ENCODE assay signal across 8 cellular contexts in the genomic region with DNA sequence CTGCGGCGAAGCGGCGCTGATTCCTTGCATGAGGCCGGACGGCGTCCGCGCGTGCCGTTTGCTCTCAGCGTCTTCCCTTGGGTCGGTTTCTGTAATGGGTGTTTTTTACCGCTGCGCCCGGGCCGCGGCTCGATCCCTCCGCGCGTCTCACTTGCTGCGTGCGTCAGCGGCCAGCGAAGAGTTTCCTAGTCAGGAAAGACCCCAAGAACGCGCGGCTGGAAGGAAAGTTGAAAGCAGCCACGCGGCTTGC.
DNase-seq lines count a peak whose midpoint lies in the region; ATAC-seq and TF ChIP-seq lines count a peak whose summit lies in the region.

No MANE protein-coding gene starts in this region.

- peaks cover 38% of the 10 kb centered on the region for H3K4me1 ChIP-seq in CD8-positive, alpha-beta T cell (ENCODE audit: insufficient read depth, low read length)
- peaks cover 3 to 66% (median 9%) of the 10 kb centered on the region in 3 donors for H3K4me1 ChIP-seq in esophagus squamous epithelium

- peak; percentile 0 for ATAC-seq in CD8-positive, alpha-beta T cell
- ATAC-seq in activated CD8-positive, alpha-beta memory T cell treated with anti-CD3 and anti-CD28 coated beads, Interleukin-2, amount 10 ng/mL, durations not matched to agents 7 days and 5 days: no peak
- ATAC-seq in HG02798 (IDR thresholded peaks at IDR 0.05; ENCODE audit: poor library complexity, unreplicated experiment): no peak

- CTCF ChIA-PET in CD8-positive, alpha-beta T cell (lab: Charles Lee): interaction anchor here (0.7 to 6.4 kb wide), 27 partner anchors 11 to 714 kb away, joined by 3 to 81 read pairs (median 6); partner anchors contain the start of gene RUNX1
- CTCF ChIA-PET in activated CD8-positive, alpha-beta memory T cell treated with anti-CD3 and anti-CD28 coated beads, Interleukin-2, amount 10 ng/mL, durations not matched to agents 7 days and 5 days (lab: Charles Lee): interaction anchor here (0.7 to 8.4 kb wide), 27 partner anchors 43 to 512 kb away, joined by 3 to 128 read pairs (median 4); partner anchors contain the start of gene RUNX1

- POLR2A ChIA-PET in CD8-positive, alpha-beta T cell (lab: Charles Lee): interaction anchor here (1.2 to 5.4 kb wide), 6 partner anchors 46 to 162 kb away, joined by 5 to 74 read pairs (median 10); no protein-coding TSS in a partner anchor

- no peaks in the 10 kb centered on the region for H3K9me3 ChIP-seq in CD8-positive, alpha-beta T cell (ENCODE audit: low read length)
- no peaks in the 10 kb centered on the region for H3K9me3 ChIP-seq in esophagus squamous epithelium

- no CpG with 5 or more reads among the region's 31 CpGs for WGBS in esophagus squamous epithelium, 2 donors

- H3K27ac ChIP-seq in CD8-positive, alpha-beta T cell (ENCODE audit: low read depth, low read length): peak overlapping the region; percentile 58
- peak overlapping the region; percentile 95 to 97 (median 97) for H3K27ac ChIP-seq in esophagus squamous epithelium

- TF ChIP-seq POLR2A in esophagus squamous epithelium (IDR thresholded peaks at IDR 0.05): no peak

- peak overlapping the region; percentile 94 for H3K27ac Mint-ChIP-seq in CD8-positive, alpha-beta T cell
- H3K27ac Mint-ChIP-seq in activated CD8-positive, alpha-beta memory T cell treated with anti-CD3 and anti-CD28 coated beads, Interleukin-2, amount 10 ng/mL, durations not matched to agents 7 days and 5 days: peak overlapping the region; percentile 95
- no peak overlapping the region for H3K27ac Mint-ChIP-seq in nephron progenitor cell

- peak in 4 of 7 experiments; percentile 13 to 56 (median 53) for DNase-seq in CD8-positive, alpha-beta T cell
- DNase-seq in H4 (ENCODE audit: low spot score) (peak; percentile 52), NCI-H146 (lab: John Stamatoyannopoulos, UW) (peak; percentile 66), esophagus squamous epithelium (lab: John Stamatoyannopoulos, UW) (no peak), nephron progenitor cell (peak; percentile 49), dedifferentiated amniotic fluid mesenchymal stem cell (ENCODE audit: extremely low spot score) (no peak)
- peak; percentile 66 for DNase-seq in activated CD8-positive, alpha-beta memory T cell treated with anti-CD3 and anti-CD28 coated beads, Interleukin-2, amount 10 ng/mL, durations not matched to agents 7 days and 5 days

- H3K27me3 ChIP-seq in CD8-positive, alpha-beta T cell (ENCODE audit: insufficient read depth, low read length): no peaks in the 10 kb centered on the region
- peaks cover 0 to 76% (median 4%) of the 10 kb centered on the region in 4 donors for H3K27me3 ChIP-seq in esophagus squamous epithelium

- H3K4me3 Mint-ChIP-seq in CD8-positive, alpha-beta T cell: peak overlapping the region; percentile 89
- peak overlapping the region; percentile 83 for H3K4me3 Mint-ChIP-seq in activated CD8-positive, alpha-beta memory T cell treated with anti-CD3 and anti-CD28 coated beads, Interleukin-2, amount 10 ng/mL, durations not matched to agents 7 days and 5 days
- peak overlapping the region; percentile 89 for H3K4me3 Mint-ChIP-seq in nephron progenitor cell

- H3K36me3 Mint-ChIP-seq in CD8-positive, alpha-beta T cell: peaks cover 6% of the 10 kb centered on the region
- H3K36me3 Mint-ChIP-seq in activated CD8-positive, alpha-beta memory T cell treated with anti-CD3 and anti-CD28 coated beads, Interleukin-2, amount 10 ng/mL, durations not matched to agents 7 days and 5 days: peaks cover 7% of the 10 kb centered on the region
- no peaks in the 10 kb centered on the region for H3K36me3 Mint-ChIP-seq in nephron progenitor cell (ENCODE audit: low read depth)

- H3K36me3 ChIP-seq in CD8-positive, alpha-beta T cell (ENCODE audit: insufficient read depth, low read length): no peaks in the 10 kb centered on the region
- no peaks in the 10 kb centered on the region for H3K36me3 ChIP-seq in esophagus squamous epithelium

- intact Hi-C loops in CD8-positive, alpha-beta T cell (cut with DNase I, micrococcal nuclease): loop anchor here (2.0 to 5.0 kb wide), 6 partner anchors 44 to 338 kb away; no protein-coding TSS in a partner anchor
- intact Hi-C loops in esophagus squamous epithelium (cut with DNase I): loop anchor here (5.0 kb wide), 1 partner anchor 508 kb away; no protein-coding TSS in a partner anchor

- no peak for TF ChIP-seq CTCF in CD8-positive, alpha-beta T cell (IDR thresholded peaks at IDR 0.05)
- TF ChIP-seq CTCF in esophagus squamous epithelium (IDR thresholded peaks at IDR 0.05) (no peak), nephron progenitor cell (IDR thresholded peaks at IDR 0.05) (no peak)

- peak overlapping the region; percentile 72 for H3K4me3 ChIP-seq in CD8-positive, alpha-beta T cell (ENCODE audit: low read depth, low read length)
- H3K4me3 ChIP-seq in esophagus squamous epithelium: peak overlapping the region; percentile 67 to 82 (median 73)

- no peaks in the 10 kb centered on the region for H3K27me3 Mint-ChIP-seq in CD8-positive, alpha-beta T cell (ENCODE audit: low read depth)
- H3K27me3 Mint-ChIP-seq in activated CD8-positive, alpha-beta memory T cell treated with anti-CD3 and anti-CD28 coated beads, Interleukin-2, amount 10 ng/mL, durations not matched to agents 7 days and 5 days: peaks cover 9% of the 10 kb centered on the region
- H3K27me3 Mint-ChIP-seq in nephron progenitor cell (ENCODE audit: low read depth, poor library complexity): peaks cover 75% of the 10 kb centered on the region

- H3K9me3 Mint-ChIP-seq in CD8-positive, alpha-beta T cell: no peaks in the 10 kb centered on the region
- H3K9me3 Mint-ChIP-seq in activated CD8-positive, alpha-beta memory T cell treated with anti-CD3 and anti-CD28 coated beads, Interleukin-2, amount 10 ng/mL, durations not matched to agents 7 days and 5 days (ENCODE audit: low read depth): no peaks in the 10 kb centered on the region
- H3K9me3 Mint-ChIP-seq in nephron progenitor cell: no peaks in the 10 kb centered on the region

- H3K4me1 Mint-ChIP-seq in CD8-positive, alpha-beta T cell (ENCODE audit: low read depth): peaks cover 52% of the 10 kb centered on the region
- H3K4me1 Mint-ChIP-seq in activated CD8-positive, alpha-beta memory T cell treated with anti-CD3 and anti-CD28 coated beads, Interleukin-2, amount 10 ng/mL, durations not matched to agents 7 days and 5 days: peaks cover 42% of the 10 kb centered on the region
- peaks cover 33% of the 10 kb centered on the region for H3K4me1 Mint-ChIP-seq in nephron progenitor cell

Comparison
In these comparisons a context has a peak if more than half of its experiments do, and no peak if none do; other contexts are left out.
1. DNase-seq: peak in CD8-positive, alpha-beta T cell (4 of 7), H4 (single experiment), NCI-H146 (single experiment), activated CD8-positive, alpha-beta memory T cell treated with anti-CD3 and anti-CD28 coated beads, Interleukin-2, amount 10 ng/mL, durations not matched to agents 7 days and 5 days (single experiment) and nephron progenitor cell (single experiment); none in esophagus squamous epithelium (single experiment) and dedifferentiated amniotic fluid mesenchymal stem cell (single experiment).
2. Peak in every context shown above with its lines, with median percentiles within 50 percentile points of each other: H3K4me3 Mint-ChIP-seq.